ENCODE assay signal across 26 cellular contexts in genomic region chr11:110217478-110217877, GRCh38.
"Had no signal": no experiment of that assay in that cellular context is flagged by ENCODE, and none has a peak within 500 bp of the region (broad histone marks: within the 10 kb centered on the region; RNA-seq: fewer than 3 reads in every experiment).

No MANE protein-coding gene starts in this region.

- H3K4me1 Mint-ChIP-seq: activated CD4-positive, alpha-beta memory T cell treated with anti-CD3 and anti-CD28 coated beads, Interleukin-2, amount 10 ng/mL, durations not matched to agents 7 days and 5 days; activated CD4-positive, alpha-beta T cell treated with anti-CD3 and anti-CD28 coated beads, Interleukin-2, amount 10 ng/mL, durations not matched to agents 7 days and 5 days; activated naive CD4-positive, alpha-beta T cell treated with anti-CD3 and anti-CD28 coated beads, Interleukin-2, amount 10 ng/mL, durations not matched to agents 7 days and 5 days; nephron progenitor cell; stimulated activated naive B cell treated with anti-CD40 and anti-IgM and Interleukin-4, amounts not matched to agents 10 μg/mL and 1 μg/mL and 100 μg/mL, for 72 hours; T-helper 17 cell had no signal

- H3K9me3 ChIP-seq: gastrocnemius medialis, neutrophil, testis, transverse colon had no signal

- ATAC-seq: activated CD4-positive, CD25-positive, alpha-beta regulatory T cell treated with anti-CD3 and anti-CD28 coated beads, Interleukin-2, amount 50 U/mL, for 24 hours; effector memory CD8-positive, alpha-beta T cell; gastrocnemius medialis; left colon; sciatic nerve; stimulated activated naive B cell treated with anti-CD40 and anti-IgM and Interleukin-4, amounts not matched to agents 10 μg/mL and 1 μg/mL and 100 μg/mL, for 72 hours; T-helper 17 cell had no signal

- H3K27me3 Mint-ChIP-seq: activated CD4-positive, alpha-beta memory T cell treated with anti-CD3 and anti-CD28 coated beads, Interleukin-2, amount 10 ng/mL, durations not matched to agents 7 days and 5 days; activated CD4-positive, alpha-beta T cell treated with anti-CD3 and anti-CD28 coated beads, Interleukin-2, amount 10 ng/mL, durations not matched to agents 7 days and 5 days; activated naive CD4-positive, alpha-beta T cell treated with anti-CD3 and anti-CD28 coated beads, Interleukin-2, amount 10 ng/mL, durations not matched to agents 7 days and 5 days; effector memory CD8-positive, alpha-beta T cell; stimulated activated naive B cell treated with anti-CD40 and anti-IgM and Interleukin-4, amounts not matched to agents 10 μg/mL and 1 μg/mL and 100 μg/mL, for 72 hours; T-helper 17 cell had no signal

- H3K4me3 ChIP-seq: gastrocnemius medialis, hepatocyte, skin epidermis, testis, transverse colon had no signal

- H3K36me3 ChIP-seq: gastrocnemius medialis, neutrophil, transverse colon, WERI-Rb-1 had no signal

- H3K4me1 ChIP-seq: gastrocnemius medialis, testis, transverse colon had no signal

- H3K27ac Mint-ChIP-seq: activated CD4-positive, alpha-beta memory T cell treated with anti-CD3 and anti-CD28 coated beads, Interleukin-2, amount 10 ng/mL, durations not matched to agents 7 days and 5 days; activated CD4-positive, alpha-beta T cell treated with anti-CD3 and anti-CD28 coated beads, Interleukin-2, amount 10 ng/mL, durations not matched to agents 7 days and 5 days; activated naive CD4-positive, alpha-beta T cell treated with anti-CD3 and anti-CD28 coated beads, Interleukin-2, amount 10 ng/mL, durations not matched to agents 7 days and 5 days; effector memory CD8-positive, alpha-beta T cell; nephron progenitor cell; stimulated activated naive B cell treated with anti-CD40 and anti-IgM and Interleukin-4, amounts not matched to agents 10 μg/mL and 1 μg/mL and 100 μg/mL, for 72 hours; T-helper 17 cell had no signal

- H2AFZ ChIP-seq: hepatocyte had no signal

- FAIRE-seq: keratinocyte had no signal

- H3K27ac ChIP-seq: gastrocnemius medialis, hepatocyte, neutrophil, skin epidermis, testis, transverse colon, WERI-Rb-1 had no signal

- H3K9me3 Mint-ChIP-seq: activated CD4-positive, alpha-beta memory T cell treated with anti-CD3 and anti-CD28 coated beads, Interleukin-2, amount 10 ng/mL, durations not matched to agents 7 days and 5 days; activated CD4-positive, alpha-beta T cell treated with anti-CD3 and anti-CD28 coated beads, Interleukin-2, amount 10 ng/mL, durations not matched to agents 7 days and 5 days; activated naive CD4-positive, alpha-beta T cell treated with anti-CD3 and anti-CD28 coated beads, Interleukin-2, amount 10 ng/mL, durations not matched to agents 7 days and 5 days; effector memory CD8-positive, alpha-beta T cell; stimulated activated naive B cell treated with anti-CD40 and anti-IgM and Interleukin-4, amounts not matched to agents 10 μg/mL and 1 μg/mL and 100 μg/mL, for 72 hours had no signal

- H3K79me2 ChIP-seq: hepatocyte had no signal

- H3K4me3 Mint-ChIP-seq: activated CD4-positive, alpha-beta memory T cell treated with anti-CD3 and anti-CD28 coated beads, Interleukin-2, amount 10 ng/mL, durations not matched to agents 7 days and 5 days; activated CD4-positive, alpha-beta T cell treated with anti-CD3 and anti-CD28 coated beads, Interleukin-2, amount 10 ng/mL, durations not matched to agents 7 days and 5 days; activated naive CD4-positive, alpha-beta T cell treated with anti-CD3 and anti-CD28 coated beads, Interleukin-2, amount 10 ng/mL, durations not matched to agents 7 days and 5 days; effector memory CD8-positive, alpha-beta T cell; nephron progenitor cell; stimulated activated naive B cell treated with anti-CD40 and anti-IgM and Interleukin-4, amounts not matched to agents 10 μg/mL and 1 μg/mL and 100 μg/mL, for 72 hours; T-helper 17 cell had no signal

- H3K4me2 ChIP-seq: hepatocyte had no signal

- DNase-seq: activated CD4-positive, alpha-beta memory T cell treated with anti-CD3 and anti-CD28 coated beads, Interleukin-2, amount 10 ng/mL, durations not matched to agents 7 days and 5 days; activated CD4-positive, alpha-beta T cell treated with anti-CD3 and anti-CD28 coated beads, Interleukin-2, amount 10 ng/mL, durations not matched to agents 7 days and 5 days; activated effector memory CD4-positive, alpha-beta T cell treated with anti-CD3 and anti-CD28 coated beads, Interleukin-2, amount 50 U/mL, for 16 hours; activated naive CD4-positive, alpha-beta T cell treated with anti-CD3 and anti-CD28 coated beads, Interleukin-2, amount 10 ng/mL, durations not matched to agents 7 days and 5 days; amygdala; caudate nucleus; cortex of kidney; effector memory CD8-positive, alpha-beta T cell; erythroblast; gastrocnemius medialis; left colon; mammary epithelial cell; nephron progenitor cell; stimulated activated CD4-positive, alpha-beta T cell treated with anti-CD3 and anti-CD28 coated beads, Interleukin-4, amount 100 ng/mL, for 24 hours; stimulated activated naive B cell treated with anti-CD40 and anti-IgM and Interleukin-4, amounts not matched to agents 10 μg/mL and 1 μg/mL and 100 μg/mL, for 72 hours; T-helper 17 cell; T1000; testis; transverse colon; WERI-Rb-1 had no signal

- H3K27me3 ChIP-seq: gastrocnemius medialis, hepatocyte, neutrophil, testis, transverse colon had no signal
